8 cellular contexts compared by ENCODE assay signal in the genomic region with DNA sequence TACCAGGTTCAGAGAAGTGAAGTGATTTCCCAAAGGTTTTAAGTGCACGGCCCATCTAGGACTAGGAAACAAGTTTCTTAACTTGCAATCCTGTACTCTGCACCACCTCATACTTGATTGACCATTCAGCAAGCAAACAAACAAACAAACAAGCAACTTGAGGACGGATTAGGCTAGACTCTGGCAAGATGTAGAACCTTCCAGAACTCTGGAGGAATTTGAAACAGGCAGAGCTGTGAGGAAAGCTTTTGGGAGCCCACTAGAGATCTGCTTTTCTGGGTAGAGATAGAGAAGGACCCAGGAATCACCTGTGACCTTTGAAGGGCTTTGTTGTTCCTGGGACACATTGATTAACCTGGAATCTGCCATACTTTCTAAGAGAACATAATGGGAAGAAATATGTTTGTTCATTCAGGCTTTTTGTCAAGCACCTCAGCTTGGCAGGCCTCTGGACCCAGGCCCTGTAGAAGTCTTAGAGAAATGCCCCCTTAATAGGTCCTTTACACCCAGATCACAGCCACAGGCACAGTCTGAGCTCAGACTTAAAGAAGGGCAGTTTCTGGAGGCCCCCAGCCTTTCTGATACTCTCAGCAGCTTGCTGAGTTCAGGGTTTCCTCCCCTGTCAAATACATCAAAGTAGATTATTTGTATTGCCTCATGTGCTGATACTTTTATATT. TPM values are rescaled to one million over a fixed set of nuclear protein-coding genes. Genes with fewer than 3 reads are reported as not detected.
DNase-seq lines count a peak whose midpoint lies in the region; ATAC-seq and TF ChIP-seq lines count a peak whose summit lies in the region.

No MANE protein-coding gene starts in this region.

- H3K4me3 ChIP-seq in left ventricle myocardium inferior (peak overlapping the region; percentile 94), astrocyte of the cerebellum (ENCODE audit: low read depth, low read length) (peak overlapping the region; percentile 77)

- no peaks in the 10 kb centered on the region for H3K9me3 Mint-ChIP-seq in memory B cell

- no peaks in the 10 kb centered on the region for H3K27me3 ChIP-seq in left ventricle myocardium inferior (ENCODE audit: low read depth)

- peaks cover 33% of the 10 kb centered on the region for H3K4me1 ChIP-seq in left ventricle myocardium inferior

- no peaks in the 10 kb centered on the region for H3K27me3 Mint-ChIP-seq in memory B cell

- H3K4me1 Mint-ChIP-seq in memory B cell, result peaks cover 31% of the 10 kb centered on the region

- in situ Hi-C loops in astrocyte of the cerebellum (cut with HindIII; ENCODE audit: low sequenced_read_pairs), result no loop called here

- TF ChIP-seq CTCF in left ventricle myocardium inferior (IDR thresholded peaks at IDR 0.05; ENCODE audit: borderline replicate concordance), result no peak
- no peak for TF ChIP-seq CTCF in astrocyte of the cerebellum (IDR thresholded peaks at IDR 0.05; ENCODE audit: low read depth, low read length, missing control alignments)

- H3K4me3 Mint-ChIP-seq in memory B cell, result peak overlapping the region; percentile 94

- intact Hi-C loops in left ventricle myocardium inferior (cut with micrococcal nuclease) (no loop called here), Right ventricle myocardium inferior (cut with DNase I) (loop anchor here (1.0 kb wide), 1 partner anchor 51 kb away; a partner anchor contains a TSS)

- DNase-seq in left ventricle myocardium inferior, result no peak
- DNase-seq in Right ventricle myocardium inferior (ENCODE audit: missing footprints), result no peak
- no peak for DNase-seq in astrocyte of the cerebellum (ENCODE audit: low read depth)
- DNase-seq in memory B cell (ENCODE audit: low spot score in 2 of 2), result no peak
- no peak for DNase-seq in AML-193 (lab: John Stamatoyannopoulos, UW)
- no peak for DNase-seq in middle frontal gyrus (ENCODE audit: extremely low spot score, low spot score)
- no peak for DNase-seq in globus pallidus (ENCODE audit: low spot score)
- DNase-seq in inferior parietal cortex (ENCODE audit: extremely low spot score), result no peak

- peak overlapping the region; percentile 99 for H3K27ac Mint-ChIP-seq in memory B cell

- peak overlapping the region; percentile 96 for H3K27ac ChIP-seq in left ventricle myocardium inferior (replicated peaks)

- H3K9me3 ChIP-seq in left ventricle myocardium inferior (replicated peaks), result no peaks in the 10 kb centered on the region

- H3K36me3 Mint-ChIP-seq in memory B cell, result peaks cover 2% of the 10 kb centered on the region

- H3K36me3 ChIP-seq in left ventricle myocardium inferior, result no peaks in the 10 kb centered on the region

- ATAC-seq in Right ventricle myocardium inferior (no peak), memory B cell (ENCODE audit: low read depth) (no peak)

RNA-seq across cellular contexts. Expression of a gene that starts 0.8 kb away (rescaled TPM):
- total RNA-seq in left ventricle myocardium inferior (5.3 TPM), Right ventricle myocardium inferior (7.7 TPM)

RNA-seq across cellular contexts. Expression of a gene that starts 12.5 kb away (rescaled TPM):
- total RNA-seq in left ventricle myocardium inferior (671 TPM), Right ventricle myocardium inferior (637 TPM)

RNA-seq across cellular contexts. Expression of a gene that starts 50.6 kb away (rescaled TPM):
- total RNA-seq in left ventricle myocardium inferior (80.3 TPM), Right ventricle myocardium inferior (80.7 TPM)
